In the genomic region with DNA sequence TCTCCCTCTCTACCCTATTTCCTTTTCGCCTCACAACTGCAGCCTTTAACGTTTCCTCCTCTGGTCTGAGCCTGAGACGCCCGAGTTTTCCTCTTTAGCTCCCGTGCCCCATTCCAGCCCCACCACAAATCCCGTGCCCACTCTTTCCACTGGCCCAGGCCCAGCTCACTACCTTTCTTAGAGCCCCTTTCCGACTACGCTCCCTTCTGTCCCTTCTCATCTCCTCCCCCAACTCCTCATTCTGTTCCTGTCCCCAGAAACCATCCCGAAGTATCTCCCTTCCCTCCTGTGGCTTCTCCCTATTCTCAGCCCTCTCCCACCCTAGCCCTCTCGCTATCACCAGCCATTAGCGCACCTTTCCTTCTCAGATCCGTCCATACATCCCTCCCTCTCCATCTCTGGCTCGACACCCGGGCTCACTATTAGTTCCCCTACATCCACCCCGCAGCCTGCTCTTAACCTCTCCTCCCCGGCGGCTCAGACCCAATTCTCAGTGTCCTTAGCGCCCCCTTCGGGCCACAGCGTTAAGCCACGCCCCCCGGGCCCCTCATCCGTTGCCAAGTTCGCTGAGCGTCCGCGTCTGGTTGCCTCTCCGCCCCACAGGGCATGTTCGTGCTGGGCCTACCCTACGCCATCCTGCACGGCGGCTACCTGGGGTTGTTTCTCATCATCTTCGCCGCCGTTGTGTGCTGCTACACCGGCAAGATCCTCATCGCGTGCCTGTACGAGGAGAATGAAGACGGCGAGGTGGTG, we compare ENCODE assay signal across 8 cellular contexts. TPM values are rescaled to one million over a fixed set of nuclear protein-coding genes. Genes with fewer than 3 reads are reported as not detected.
DNase-seq lines count a peak whose midpoint lies in the region; ATAC-seq and TF ChIP-seq lines count a peak whose summit lies in the region.

No MANE protein-coding gene starts in this region.

- H3K36me3 ChIP-seq in CD4-positive, alpha-beta memory T cell (ENCODE audit: insufficient read depth, low read length), result no peaks in the 10 kb centered on the region
- H3K36me3 ChIP-seq in kidney epithelial cell (ENCODE audit: control insufficient read depth, insufficient read depth, low read length) (no peaks in the 10 kb centered on the region), thyroid gland (no peaks in the 10 kb centered on the region)

- no peak for TF ChIP-seq EP300 in Ishikawa (IDR thresholded peaks at IDR 0.05; ENCODE audit: borderline replicate concordance)

- H3K4me1 ChIP-seq in CD4-positive, alpha-beta memory T cell (ENCODE audit: insufficient read depth, low read length), result peaks cover 76% of the 10 kb centered on the region
- H3K4me1 ChIP-seq in thyroid gland, result peaks cover 8 to 59% of the 10 kb centered on the region in 2 donors

- peaks cover 0 to 28% (median 6%) of the 10 kb centered on the region in 8 donors for H3K9me3 Mint-ChIP-seq in CD4-positive, alpha-beta memory T cell

- intact Hi-C loops in CD4-positive, alpha-beta memory T cell (cut with micrococcal nuclease), result loop anchor here (1.0 kb wide), 2 partner anchors 167 to 235 kb away; partner anchors contain the start of gene DHX35
- intact Hi-C loops in thyroid gland (cut with DNase I), result no loop called here

- H3K36me3 Mint-ChIP-seq in CD4-positive, alpha-beta memory T cell, result peaks cover 0 to 8% of the 10 kb centered on the region in 2 donors

- 2 to 3% methylated on average over 36 to 41 of the region's 41 CpGs for WGBS in thyroid gland, 2 donors

- CTCF ChIA-PET in CD4-positive, alpha-beta memory T cell (lab: Charles Lee; ENCODE audit: partially characterized antibody), result interaction anchor here (1.6 to 3.6 kb wide), 3 partner anchors 24 to 322 kb away, joined by 10 to 23 read pairs (median 19); no protein-coding TSS in a partner anchor

- DNase-seq in CD4-positive, alpha-beta memory T cell, result peak in 3 of 5 donors; percentile 48 to 58 (median 49)
- DNase-seq in activated T-helper 1 cell treated with Interleukin-2 at 50 U/mL for 16 hours (ENCODE audit: low read depth) (peak; percentile 20), kidney epithelial cell (ENCODE audit: low read depth) (no peak), thyroid gland (peak; percentile 9 to 17), DMS53 treated with DMSO at 0.1 percent for 48 hours (lab: John Stamatoyannopoulos, UW; ENCODE audit: unreplicated experiment) (no peak)

- TF ChIP-seq RAD21 in Ishikawa (IDR thresholded peaks at IDR 0.05; ENCODE audit: low read depth), result peak; percentile 18; the same call in 1 of the 2 replicates

- no peak overlapping the region for H3K27ac ChIP-seq in CD4-positive, alpha-beta memory T cell (ENCODE audit: low read depth, low read length)
- no peak overlapping the region for H3K27ac ChIP-seq in thyroid gland

- peaks cover 66 to 79% of the 10 kb centered on the region in 2 donors for H3K27me3 Mint-ChIP-seq in CD4-positive, alpha-beta memory T cell

- no peak for TF ChIP-seq POLR2A in thyroid gland (IDR thresholded peaks at IDR 0.05)

- ATAC-seq in HG03469 (IDR thresholded peaks at IDR 0.05; ENCODE audit: unreplicated experiment) (no peak), GM21737 (IDR thresholded peaks at IDR 0.05; ENCODE audit: unreplicated experiment) (no peak)

- no peak overlapping the region for H3K4me3 ChIP-seq in CD4-positive, alpha-beta memory T cell (ENCODE audit: low read length in 2 of 2)
- H3K4me3 ChIP-seq in kidney epithelial cell (ENCODE audit: low read depth, low read length) (no peak overlapping the region), thyroid gland (replicated peaks in 1 of 3) (no peak overlapping the region)

- H3K27me3 ChIP-seq in CD4-positive, alpha-beta memory T cell (ENCODE audit: insufficient read depth, low read length), result peaks cover 91% of the 10 kb centered on the region
- peaks cover 97% of the 10 kb centered on the region for H3K27me3 ChIP-seq in kidney epithelial cell (ENCODE audit: control insufficient read depth, insufficient read depth, low read length)
- peaks cover 62% of the 10 kb centered on the region for H3K27me3 ChIP-seq in thyroid gland

- no peaks in the 10 kb centered on the region for H3K9me3 ChIP-seq in CD4-positive, alpha-beta memory T cell (ENCODE audit: control insufficient read depth in 1 of 2, low read length in 2 of 2)
- H3K9me3 ChIP-seq in thyroid gland, result no peaks in the 10 kb centered on the region

- peaks cover 46 to 77% (median 62%) of the 10 kb centered on the region in 4 donors for H3K4me1 Mint-ChIP-seq in CD4-positive, alpha-beta memory T cell

- POLR2A ChIA-PET in CD4-positive, alpha-beta memory T cell (lab: Charles Lee; ENCODE audit: partially characterized antibody), result no interaction called here

- peak overlapping the region; percentile 6 to 89 (median 53) for H3K27ac Mint-ChIP-seq in CD4-positive, alpha-beta memory T cell

- peak overlapping the region in 7 of 8 donors; percentile 7 to 86 (median 67) for H3K4me3 Mint-ChIP-seq in CD4-positive, alpha-beta memory T cell

- TF ChIP-seq CTCF in kidney epithelial cell (IDR thresholded peaks at IDR 0.05; ENCODE audit: insufficient read depth, low read length, poor library complexity, severe bottlenecking), result peak; percentile 27
- TF ChIP-seq CTCF in thyroid gland (IDR thresholded peaks at IDR 0.05), result no peak

TF ChIP-seq in Ishikawa, 13 proteins besides CTCF, POLR2A, EP300 and RAD21:
- TF ChIP-seq, protein P1, sequence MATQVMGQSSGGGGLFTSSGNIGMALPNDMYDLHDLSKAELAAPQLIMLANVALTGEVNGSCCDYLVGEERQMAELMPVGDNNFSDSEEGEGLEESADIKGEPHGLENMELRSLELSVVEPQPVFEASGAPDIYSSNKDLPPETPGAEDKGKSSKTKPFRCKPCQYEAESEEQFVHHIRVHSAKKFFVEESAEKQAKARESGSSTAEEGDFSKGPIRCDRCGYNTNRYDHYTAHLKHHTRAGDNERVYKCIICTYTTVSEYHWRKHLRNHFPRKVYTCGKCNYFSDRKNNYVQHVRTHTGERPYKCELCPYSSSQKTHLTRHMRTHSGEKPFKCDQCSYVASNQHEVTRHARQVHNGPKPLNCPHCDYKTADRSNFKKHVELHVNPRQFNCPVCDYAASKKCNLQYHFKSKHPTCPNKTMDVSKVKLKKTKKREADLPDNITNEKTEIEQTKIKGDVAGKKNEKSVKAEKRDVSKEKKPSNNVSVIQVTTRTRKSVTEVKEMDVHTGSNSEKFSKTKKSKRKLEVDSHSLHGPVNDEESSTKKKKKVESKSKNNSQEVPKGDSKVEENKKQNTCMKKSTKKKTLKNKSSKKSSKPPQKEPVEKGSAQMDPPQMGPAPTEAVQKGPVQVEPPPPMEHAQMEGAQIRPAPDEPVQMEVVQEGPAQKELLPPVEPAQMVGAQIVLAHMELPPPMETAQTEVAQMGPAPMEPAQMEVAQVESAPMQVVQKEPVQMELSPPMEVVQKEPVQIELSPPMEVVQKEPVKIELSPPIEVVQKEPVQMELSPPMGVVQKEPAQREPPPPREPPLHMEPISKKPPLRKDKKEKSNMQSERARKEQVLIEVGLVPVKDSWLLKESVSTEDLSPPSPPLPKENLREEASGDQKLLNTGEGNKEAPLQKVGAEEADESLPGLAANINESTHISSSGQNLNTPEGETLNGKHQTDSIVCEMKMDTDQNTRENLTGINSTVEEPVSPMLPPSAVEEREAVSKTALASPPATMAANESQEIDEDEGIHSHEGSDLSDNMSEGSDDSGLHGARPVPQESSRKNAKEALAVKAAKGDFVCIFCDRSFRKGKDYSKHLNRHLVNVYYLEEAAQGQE (IDR thresholded peaks at IDR 0.05; ENCODE audit: low read depth), result no peak
- TF ChIP-seq MAX (IDR thresholded peaks at IDR 0.05) (no peak), CREB1 (IDR thresholded peaks at IDR 0.05; ENCODE audit: low read depth) (no peak), EGR1 (IDR thresholded peaks at IDR 0.05) (no peak), FOXM1 (IDR thresholded peaks at IDR 0.05; ENCODE audit: borderline replicate concordance, low read depth) (no peak), TCF12 (IDR thresholded peaks at IDR 0.05; ENCODE audit: low read depth) (no peak), NFIC (IDR thresholded peaks at IDR 0.05) (no peak), TAF1 (IDR thresholded peaks at IDR 0.05; ENCODE audit: low read depth) (no peak), YY1 (IDR thresholded peaks at IDR 0.05; ENCODE audit: low read depth) (no peak), TEAD4 (IDR thresholded peaks at IDR 0.05) (no peak), ZBTB7A (IDR thresholded peaks at IDR 0.05; ENCODE audit: low read depth) (no peak), CEBPB (IDR thresholded peaks at IDR 0.05) (no peak)
- TF ChIP-seq, protein P2, sequence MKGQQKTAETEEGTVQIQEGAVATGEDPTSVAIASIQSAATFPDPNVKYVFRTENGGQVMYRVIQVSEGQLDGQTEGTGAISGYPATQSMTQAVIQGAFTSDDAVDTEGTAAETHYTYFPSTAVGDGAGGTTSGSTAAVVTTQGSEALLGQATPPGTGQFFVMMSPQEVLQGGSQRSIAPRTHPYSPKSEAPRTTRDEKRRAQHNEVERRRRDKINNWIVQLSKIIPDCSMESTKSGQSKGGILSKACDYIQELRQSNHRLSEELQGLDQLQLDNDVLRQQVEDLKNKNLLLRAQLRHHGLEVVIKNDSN (IDR thresholded peaks at IDR 0.05), result no peak

RNA-seq across cellular contexts. Expression of gene SLC32A1, which starts 2.7 kb away (rescaled TPM):
- total RNA-seq in CD4-positive, alpha-beta memory T cell, result not detected
- polyA plus RNA-seq in CD4-positive, alpha-beta memory T cell, result not detected
- total RNA-seq in kidney epithelial cell, result not detected in 2 replicates
- not detected for total RNA-seq in thyroid gland

RNA-seq across cellular contexts. Expression of gene ACTR5, which starts 21.2 kb away (rescaled TPM):
- total RNA-seq in CD4-positive, alpha-beta memory T cell, result 10 to 100 TPM; 16.9 to 17.4 TPM
- 10 to 100 TPM in 1 of 2 donors, 1 to 10 TPM in 1; 8.7 to 10.5 TPM for polyA plus RNA-seq in CD4-positive, alpha-beta memory T cell
- total RNA-seq in kidney epithelial cell (8.4 and 10.3 TPM in 2 replicates), thyroid gland (10 to 100 TPM in 2 of 4 donors, 1 to 10 TPM in 2; 6.9 to 14.4 (median 10.4) TPM)

Comparison
In these comparisons a context has a peak if more than half of its experiments do, and no peak if none do; other contexts are left out.
1. DNase-seq: peak in CD4-positive, alpha-beta memory T cell (3 of 5), activated T-helper 1 cell treated with Interleukin-2 at 50 U/mL for 16 hours (single experiment) and thyroid gland (2 of 2); none in kidney epithelial cell (single experiment) and DMS53 treated with DMSO at 0.1 percent for 48 hours (single experiment).